In genomic region chr18:5305835-5306234, GRCh38 we compare ENCODE assay signal across 6 cellular contexts.
"Had no signal": no experiment of that assay in that cellular context is flagged by ENCODE, and none has a peak within 500 bp of the region (broad histone marks: within the 10 kb centered on the region; RNA-seq: fewer than 3 reads in every experiment).

No MANE protein-coding gene starts in this region.

- FAIRE-seq: HepG2, HTR-8/SVneo, K562 had no signal

- H3K27ac ChIP-seq: HL-60 had no signal

- ATAC-seq: HepG2, K562 had no signal

- H3K4me3 ChIP-seq: K562 had no signal

- DNase-seq: IMR-90, KBM-7 had no signal
